In the genomic region with DNA sequence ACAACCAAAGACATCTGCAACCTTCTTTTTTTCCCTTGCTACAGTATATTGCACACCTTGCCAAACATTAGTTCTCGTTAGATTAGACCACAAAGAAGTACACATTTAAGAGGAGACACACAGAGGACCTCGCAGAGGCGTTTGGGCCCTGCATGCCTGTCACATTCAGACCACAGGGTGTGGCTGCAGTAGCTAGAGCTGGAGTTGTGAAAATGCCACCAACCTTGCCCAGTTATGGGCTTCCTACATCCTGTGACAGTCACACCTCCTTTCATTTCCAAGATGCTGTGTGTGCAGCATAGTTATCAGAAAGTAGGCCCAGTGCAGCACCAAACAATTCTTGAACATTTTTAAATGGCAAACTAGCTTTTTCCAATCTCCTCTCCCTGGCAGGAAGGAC, we compare ENCODE assay signal across 11 cellular contexts. TPM values are rescaled to one million over a fixed set of nuclear protein-coding genes. Genes with fewer than 3 reads are reported as not detected.
DNase-seq lines count a peak whose midpoint lies in the region; ATAC-seq, FAIRE-seq and TF ChIP-seq lines count a peak whose summit lies in the region.
"Had no signal": no experiment of that assay in that cellular context is flagged by ENCODE, and none has a peak within 500 bp of the region (broad histone marks: within the 10 kb centered on the region; RNA-seq: fewer than 3 reads in every experiment).

No MANE protein-coding gene starts in this region.

- peak overlapping the region; percentile 81 for H3K27ac ChIP-seq in CD8-positive, alpha-beta memory T cell (ENCODE audit: low read depth, low read length)
- no peak overlapping the region for H3K27ac ChIP-seq in astrocyte (ENCODE audit: low read depth, low read length)
- H3K27ac ChIP-seq in GM23338 (ENCODE audit: low read depth), result no peak overlapping the region

- no peaks in the 10 kb centered on the region for H3K27me3 ChIP-seq in CD8-positive, alpha-beta memory T cell (ENCODE audit: insufficient read depth, low read length, poor library complexity, severe bottlenecking)
- H3K27me3 ChIP-seq in astrocyte (ENCODE audit: insufficient read depth, low read length) (no peaks in the 10 kb centered on the region), GM23338 (ENCODE audit: insufficient read depth) (peaks cover 48% of the 10 kb centered on the region)

- H4K20me1 ChIP-seq in astrocyte (ENCODE audit: insufficient read depth, low read length) (no peaks in the 10 kb centered on the region), GM23338 (replicated peaks; ENCODE audit: insufficient read depth) (no peaks in the 10 kb centered on the region)

- ATAC-seq in GM19328 (IDR thresholded peaks at IDR 0.05; ENCODE audit: unreplicated experiment), result peak; percentile 47
- peak; percentile 58 for ATAC-seq in HG03064 (IDR thresholded peaks at IDR 0.05; ENCODE audit: low read depth, unreplicated experiment)
- no peak for ATAC-seq in GM23338
- ATAC-seq in sciatic nerve, result no peak
- ATAC-seq: left colon, Panc1 had no signal

- H3K9me3 ChIP-seq in CD8-positive, alpha-beta memory T cell (ENCODE audit: low read length), result no peaks in the 10 kb centered on the region
- no peaks in the 10 kb centered on the region for H3K9me3 ChIP-seq in astrocyte (ENCODE audit: insufficient read depth, low read depth, low read length)
- H3K9me3 ChIP-seq: esophagus squamous epithelium had no signal

- CTCF ChIA-PET in CD8-positive, alpha-beta memory T cell (lab: Charles Lee), result interaction anchor here (1.5 kb wide), 1 partner anchor 83 kb away, joined by 5 read pairs; no protein-coding TSS in a partner anchor

- no peaks in the 10 kb centered on the region for H3K36me3 ChIP-seq in CD8-positive, alpha-beta memory T cell (ENCODE audit: insufficient read depth, low read length)
- H3K36me3 ChIP-seq in astrocyte (ENCODE audit: insufficient read depth, low read length), result no peaks in the 10 kb centered on the region
- H3K36me3 ChIP-seq in GM23338 (ENCODE audit: insufficient read depth), result no peaks in the 10 kb centered on the region
- H3K36me3 ChIP-seq: esophagus squamous epithelium had no signal

- H3K4me3 Mint-ChIP-seq in CD8-positive, alpha-beta memory T cell, result peak overlapping the region; percentile 86 to 99 (median 98)
- H3K4me3 Mint-ChIP-seq in astrocyte (ENCODE audit: unreplicated experiment) (peak overlapping the region; percentile 99), GM23338 (no peak overlapping the region)

- peaks cover 0 to 6% (median 0%) of the 10 kb centered on the region in 3 donors for H3K36me3 Mint-ChIP-seq in CD8-positive, alpha-beta memory T cell
- H3K36me3 Mint-ChIP-seq in astrocyte (ENCODE audit: low read depth, unreplicated experiment) (no peaks in the 10 kb centered on the region), GM23338 (ENCODE audit: low read depth) (no peaks in the 10 kb centered on the region; the same call in 2 of the 3 replicates)

- H3K4me2 ChIP-seq in astrocyte (ENCODE audit: low read length) (no peak overlapping the region), GM23338 (no peak overlapping the region)

- DNase-seq in CD8-positive, alpha-beta memory T cell, result peak in 4 of 5 donors; percentile 47 to 75 (median 62)
- DNase-seq in astrocyte (ENCODE audit: low read depth) (no peak), ureter (ENCODE audit: low spot score) (no peak), GM23338 (ENCODE audit: low spot score) (no peak), occipital lobe (lab: John Stamatoyannopoulos, UW) (no peak), sciatic nerve (ENCODE audit: low spot score) (no peak)
- DNase-seq: esophagus squamous epithelium, left colon had no signal

- no peak for FAIRE-seq in astrocyte (lab: Jason Lieb, UNC)

- peak overlapping the region; percentile 41 for H3K4me3 ChIP-seq in CD8-positive, alpha-beta memory T cell (ENCODE audit: low read length)
- H3K4me3 ChIP-seq in astrocyte (ENCODE audit: insufficient read depth, low read depth, low read length) (no peak overlapping the region), GM23338 (no peak overlapping the region)
- H3K4me3 ChIP-seq: esophagus squamous epithelium had no signal

- peaks cover 56 to 66% (median 63%) of the 10 kb centered on the region in 3 donors for H3K4me1 Mint-ChIP-seq in CD8-positive, alpha-beta memory T cell
- H3K4me1 Mint-ChIP-seq in astrocyte (ENCODE audit: low read depth, unreplicated experiment) (peaks cover 3% of the 10 kb centered on the region), GM23338 (peaks cover 9% of the 10 kb centered on the region; the same call in 2 of the 3 replicates)

- TF ChIP-seq CTCF in astrocyte (IDR thresholded peaks at IDR 0.05; ENCODE audit: insufficient read depth, low read depth, low read length), result no peak
- TF ChIP-seq CTCF in GM23338 (conservative IDR thresholded peaks at IDR 0.05; ENCODE audit: low read depth in 2 of 2), result no peak

- H2AFZ ChIP-seq in astrocyte (ENCODE audit: low read depth, low read length) (no peak overlapping the region), GM23338 (no peak overlapping the region)

- POLR2A ChIA-PET in CD8-positive, alpha-beta memory T cell (lab: Charles Lee), result no interaction called here

- H3F3A ChIP-seq in GM23338 (replicated peaks; ENCODE audit: low read depth), result no peaks in the 10 kb centered on the region

- no peaks in the 10 kb centered on the region for H3K9me3 Mint-ChIP-seq in CD8-positive, alpha-beta memory T cell
- H3K9me3 Mint-ChIP-seq in astrocyte (ENCODE audit: unreplicated experiment) (no peaks in the 10 kb centered on the region), GM23338 (no peaks in the 10 kb centered on the region; the same call in 2 of the 3 replicates)

- H3K9me2 ChIP-seq in GM23338 (ENCODE audit: insufficient read depth), result no peaks in the 10 kb centered on the region

- peaks cover 4 to 19% of the 10 kb centered on the region in 2 donors for H3K27me3 Mint-ChIP-seq in CD8-positive, alpha-beta memory T cell
- peaks cover 8% of the 10 kb centered on the region for H3K27me3 Mint-ChIP-seq in astrocyte (ENCODE audit: low read depth, unreplicated experiment)
- H3K27me3 Mint-ChIP-seq in GM23338 (ENCODE audit: insufficient read depth, low read depth, poor library complexity), result peaks cover 31% of the 10 kb centered on the region

- H3K27ac Mint-ChIP-seq in CD8-positive, alpha-beta memory T cell, result peak overlapping the region; percentile 83 to 99 (median 96)
- H3K27ac Mint-ChIP-seq in astrocyte (ENCODE audit: unreplicated experiment) (no peak overlapping the region), GM23338 (no peak overlapping the region)

- intact Hi-C loops in sciatic nerve (cut with DNase I), result no loop called here

- H3K79me2 ChIP-seq in astrocyte (ENCODE audit: insufficient read depth, low read length) (no peaks in the 10 kb centered on the region), GM23338 (replicated peaks; ENCODE audit: insufficient read depth) (no peaks in the 10 kb centered on the region)

- H3K4me1 ChIP-seq in CD8-positive, alpha-beta memory T cell (ENCODE audit: insufficient read depth, low read length), result peaks cover 7% of the 10 kb centered on the region
- H3K4me1 ChIP-seq in astrocyte (ENCODE audit: insufficient read depth, low read length) (peaks cover 9% of the 10 kb centered on the region), GM23338 (ENCODE audit: insufficient read depth) (peaks cover 4% of the 10 kb centered on the region)

- no peak overlapping the region for H3K9ac ChIP-seq in astrocyte (ENCODE audit: low read length)

TF ChIP-seq in GM23338, 12 proteins besides CTCF, POLR2A, EP300 and RAD21 (continues in another document):
- TF ChIP-seq ZNF114 (CRISPR knock-in tag; IDR thresholded peaks at IDR 0.05) (no peak), NANOG (IDR thresholded peaks at IDR 0.05; ENCODE audit: borderline replicate concordance) (no peak), STAT1 (IDR thresholded peaks at IDR 0.05; ENCODE audit: unreplicated experiment) (no peak), JUNB (IDR thresholded peaks at IDR 0.05; ENCODE audit: unreplicated experiment) (no peak)

RNA-seq across cellular contexts. Expression of a gene that starts 2.4 kb away (rescaled TPM):
- 10 to 100 TPM; 41.0 to 48.4 TPM for total RNA-seq in CD8-positive, alpha-beta memory T cell
- 79.0 TPM for polyA plus RNA-seq in CD8-positive, alpha-beta memory T cell
- total RNA-seq in astrocyte (64.0 and 66.5 TPM in 2 replicates), ureter (197 TPM), occipital lobe (316 TPM), sciatic nerve (142 TPM)
- 9.7 and 13.6 TPM in 2 replicates for total RNA-seq in GM23338 (2014; rRNA removed; shearing (Covaris generic))
- polyA plus RNA-seq in GM23338 (2016; fragmentation: Nextera tagmentation; extraction: Ambion mirVana), result 2.1 and 3.9 TPM in 2 replicates

Comparison
In these comparisons a context has a peak if more than half of its experiments do, and no peak if none do; other contexts are left out.
1. DNase-seq: peak in CD8-positive, alpha-beta memory T cell (4 of 5); none in astrocyte (single experiment), ureter (single experiment), GM23338 (single experiment), occipital lobe (single experiment) and sciatic nerve (single experiment).
2. H3K27ac Mint-ChIP-seq: peak in CD8-positive, alpha-beta memory T cell (8 of 8); none in astrocyte (single experiment) and GM23338 (single experiment).
3. ATAC-seq: peak in GM19328 (single experiment) and HG03064 (single experiment); none in GM23338 (single experiment) and sciatic nerve (single experiment).